In the genomic region with DNA sequence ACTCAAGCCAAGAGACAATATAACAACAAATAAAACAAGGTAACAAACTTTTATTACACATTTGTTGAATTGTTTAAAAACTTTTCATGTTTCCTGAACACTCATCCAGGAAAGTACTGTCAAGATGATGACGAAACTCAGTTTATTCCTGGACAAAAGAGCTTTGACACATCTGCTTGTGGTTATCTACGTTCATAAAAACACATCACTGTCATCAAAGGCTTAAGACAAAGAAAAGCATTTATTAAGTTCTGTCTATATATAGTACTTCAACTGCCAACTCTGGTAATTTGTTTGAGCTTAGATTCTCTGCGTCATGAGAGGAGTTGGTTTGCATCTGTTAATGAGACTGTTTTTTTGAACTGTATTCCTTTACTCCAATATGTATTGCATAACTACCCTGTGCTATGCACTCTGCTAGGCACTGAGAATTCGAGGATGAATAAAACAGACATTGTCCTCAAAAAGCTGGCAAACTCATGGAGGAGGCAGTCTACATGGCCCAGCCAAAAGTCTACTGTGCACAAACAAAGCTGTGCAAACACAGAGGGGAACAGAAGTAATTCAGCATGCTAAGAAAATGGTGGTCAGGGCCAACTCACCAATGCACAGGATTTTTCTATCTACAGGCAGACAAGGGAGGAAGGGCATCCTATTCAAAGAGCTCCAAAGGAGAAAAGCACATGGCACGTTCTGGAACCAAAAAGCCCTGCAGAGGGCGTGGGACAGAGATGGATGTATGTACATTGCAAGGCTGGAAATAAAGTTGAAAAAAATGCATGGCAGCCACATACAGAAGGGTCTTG, we compare ENCODE assay signal across 1 cellular context.
TF ChIP-seq lines count a peak whose summit lies in the region.

No MANE protein-coding gene starts in this region.

TF ChIP-seq in WTC11, 78 proteins besides CTCF, POLR2A, EP300 and RAD21 (continued from another document):
- TF ChIP-seq, protein P1, sequence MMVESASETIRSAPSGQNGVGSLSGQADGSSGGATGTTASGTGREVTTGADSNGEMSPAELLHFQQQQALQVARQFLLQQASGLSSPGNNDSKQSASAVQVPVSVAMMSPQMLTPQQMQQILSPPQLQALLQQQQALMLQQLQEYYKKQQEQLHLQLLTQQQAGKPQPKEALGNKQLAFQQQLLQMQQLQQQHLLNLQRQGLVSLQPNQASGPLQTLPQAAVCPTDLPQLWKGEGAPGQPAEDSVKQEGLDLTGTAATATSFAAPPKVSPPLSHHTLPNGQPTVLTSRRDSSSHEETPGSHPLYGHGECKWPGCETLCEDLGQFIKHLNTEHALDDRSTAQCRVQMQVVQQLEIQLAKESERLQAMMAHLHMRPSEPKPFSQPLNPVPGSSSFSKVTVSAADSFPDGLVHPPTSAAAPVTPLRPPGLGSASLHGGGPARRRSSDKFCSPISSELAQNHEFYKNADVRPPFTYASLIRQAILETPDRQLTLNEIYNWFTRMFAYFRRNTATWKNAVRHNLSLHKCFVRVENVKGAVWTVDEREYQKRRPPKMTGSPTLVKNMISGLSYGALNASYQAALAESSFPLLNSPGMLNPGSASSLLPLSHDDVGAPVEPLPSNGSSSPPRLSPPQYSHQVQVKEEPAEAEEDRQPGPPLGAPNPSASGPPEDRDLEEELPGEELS (CRISPR knock-in tag; IDR thresholded peaks at IDR 0.05), result no peak
- no peak for TF ChIP-seq SP1 (CRISPR knock-in tag; conservative IDR thresholded peaks at IDR 0.05)
- TF ChIP-seq ZNF219 (CRISPR knock-in tag; IDR thresholded peaks at IDR 0.05; ENCODE audit: borderline replicate concordance), result no peak
- TF ChIP-seq, protein P2, sequence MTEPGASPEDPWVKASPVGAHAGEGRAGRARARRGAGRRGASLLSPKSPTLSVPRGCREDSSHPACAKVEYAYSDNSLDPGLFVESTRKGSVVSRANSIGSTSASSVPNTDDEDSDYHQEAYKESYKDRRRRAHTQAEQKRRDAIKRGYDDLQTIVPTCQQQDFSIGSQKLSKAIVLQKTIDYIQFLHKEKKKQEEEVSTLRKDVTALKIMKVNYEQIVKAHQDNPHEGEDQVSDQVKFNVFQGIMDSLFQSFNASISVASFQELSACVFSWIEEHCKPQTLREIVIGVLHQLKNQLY (CRISPR knock-in tag; IDR thresholded peaks at IDR 0.05), result no peak
- TF ChIP-seq SMAD3 (CRISPR knock-in tag; IDR thresholded peaks at IDR 0.05; ENCODE audit: borderline replicate concordance), result no peak
- TF ChIP-seq, protein P3, sequence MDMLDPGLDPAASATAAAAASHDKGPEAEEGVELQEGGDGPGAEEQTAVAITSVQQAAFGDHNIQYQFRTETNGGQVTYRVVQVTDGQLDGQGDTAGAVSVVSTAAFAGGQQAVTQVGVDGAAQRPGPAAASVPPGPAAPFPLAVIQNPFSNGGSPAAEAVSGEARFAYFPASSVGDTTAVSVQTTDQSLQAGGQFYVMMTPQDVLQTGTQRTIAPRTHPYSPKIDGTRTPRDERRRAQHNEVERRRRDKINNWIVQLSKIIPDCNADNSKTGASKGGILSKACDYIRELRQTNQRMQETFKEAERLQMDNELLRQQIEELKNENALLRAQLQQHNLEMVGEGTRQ (CRISPR knock-in tag; IDR thresholded peaks at IDR 0.05), result no peak
- TF ChIP-seq TEAD4 (CRISPR knock-in tag; IDR thresholded peaks at IDR 0.05), result no peak
- TF ChIP-seq, protein P4, sequence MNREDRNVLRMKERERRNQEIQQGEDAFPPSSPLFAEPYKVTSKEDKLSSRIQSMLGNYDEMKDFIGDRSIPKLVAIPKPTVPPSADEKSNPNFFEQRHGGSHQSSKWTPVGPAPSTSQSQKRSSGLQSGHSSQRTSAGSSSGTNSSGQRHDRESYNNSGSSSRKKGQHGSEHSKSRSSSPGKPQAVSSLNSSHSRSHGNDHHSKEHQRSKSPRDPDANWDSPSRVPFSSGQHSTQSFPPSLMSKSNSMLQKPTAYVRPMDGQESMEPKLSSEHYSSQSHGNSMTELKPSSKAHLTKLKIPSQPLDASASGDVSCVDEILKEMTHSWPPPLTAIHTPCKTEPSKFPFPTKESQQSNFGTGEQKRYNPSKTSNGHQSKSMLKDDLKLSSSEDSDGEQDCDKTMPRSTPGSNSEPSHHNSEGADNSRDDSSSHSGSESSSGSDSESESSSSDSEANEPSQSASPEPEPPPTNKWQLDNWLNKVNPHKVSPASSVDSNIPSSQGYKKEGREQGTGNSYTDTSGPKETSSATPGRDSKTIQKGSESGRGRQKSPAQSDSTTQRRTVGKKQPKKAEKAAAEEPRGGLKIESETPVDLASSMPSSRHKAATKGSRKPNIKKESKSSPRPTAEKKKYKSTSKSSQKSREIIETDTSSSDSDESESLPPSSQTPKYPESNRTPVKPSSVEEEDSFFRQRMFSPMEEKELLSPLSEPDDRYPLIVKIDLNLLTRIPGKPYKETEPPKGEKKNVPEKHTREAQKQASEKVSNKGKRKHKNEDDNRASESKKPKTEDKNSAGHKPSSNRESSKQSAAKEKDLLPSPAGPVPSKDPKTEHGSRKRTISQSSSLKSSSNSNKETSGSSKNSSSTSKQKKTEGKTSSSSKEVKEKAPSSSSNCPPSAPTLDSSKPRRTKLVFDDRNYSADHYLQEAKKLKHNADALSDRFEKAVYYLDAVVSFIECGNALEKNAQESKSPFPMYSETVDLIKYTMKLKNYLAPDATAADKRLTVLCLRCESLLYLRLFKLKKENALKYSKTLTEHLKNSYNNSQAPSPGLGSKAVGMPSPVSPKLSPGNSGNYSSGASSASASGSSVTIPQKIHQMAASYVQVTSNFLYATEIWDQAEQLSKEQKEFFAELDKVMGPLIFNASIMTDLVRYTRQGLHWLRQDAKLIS (CRISPR knock-in tag; IDR thresholded peaks at IDR 0.05; ENCODE audit: borderline replicate concordance), result no peak
- TF ChIP-seq, protein P5, sequence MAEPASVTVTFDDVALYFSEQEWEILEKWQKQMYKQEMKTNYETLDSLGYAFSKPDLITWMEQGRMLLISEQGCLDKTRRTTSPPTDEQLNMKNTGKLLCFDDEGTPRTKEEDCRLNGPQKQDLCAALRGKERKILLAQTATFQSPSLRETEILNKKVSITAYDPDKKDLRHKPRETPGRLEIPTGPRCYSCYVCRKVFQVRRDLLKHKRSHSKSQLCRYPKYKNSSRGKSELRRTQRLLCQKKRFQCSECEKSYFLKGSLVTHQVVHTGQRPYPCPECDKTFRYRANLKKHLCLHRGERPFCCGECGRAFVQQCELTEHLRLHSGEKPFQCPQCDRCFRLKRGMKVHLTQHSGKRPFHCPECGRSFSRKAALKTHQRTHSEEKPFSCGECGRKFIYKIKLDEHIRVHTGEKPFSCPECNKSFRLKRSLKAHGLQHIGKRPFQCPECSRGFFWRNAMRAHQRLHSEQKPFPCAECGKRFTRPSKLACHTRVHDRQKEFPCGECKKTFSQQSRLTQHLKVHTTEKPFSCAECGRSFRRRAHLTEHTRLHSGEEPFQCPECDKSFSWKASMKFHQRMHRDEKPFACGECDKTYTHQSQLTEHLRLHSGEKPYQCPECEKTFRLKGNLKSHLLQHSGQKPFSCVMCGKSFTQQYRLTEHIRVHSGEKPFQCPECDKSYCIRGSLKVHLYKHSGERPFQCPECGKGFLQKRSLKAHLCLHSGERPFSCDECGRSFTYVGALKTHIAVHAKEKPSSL (CRISPR knock-in tag; conservative IDR thresholded peaks at IDR 0.05), result no peak
- TF ChIP-seq, protein P6, sequence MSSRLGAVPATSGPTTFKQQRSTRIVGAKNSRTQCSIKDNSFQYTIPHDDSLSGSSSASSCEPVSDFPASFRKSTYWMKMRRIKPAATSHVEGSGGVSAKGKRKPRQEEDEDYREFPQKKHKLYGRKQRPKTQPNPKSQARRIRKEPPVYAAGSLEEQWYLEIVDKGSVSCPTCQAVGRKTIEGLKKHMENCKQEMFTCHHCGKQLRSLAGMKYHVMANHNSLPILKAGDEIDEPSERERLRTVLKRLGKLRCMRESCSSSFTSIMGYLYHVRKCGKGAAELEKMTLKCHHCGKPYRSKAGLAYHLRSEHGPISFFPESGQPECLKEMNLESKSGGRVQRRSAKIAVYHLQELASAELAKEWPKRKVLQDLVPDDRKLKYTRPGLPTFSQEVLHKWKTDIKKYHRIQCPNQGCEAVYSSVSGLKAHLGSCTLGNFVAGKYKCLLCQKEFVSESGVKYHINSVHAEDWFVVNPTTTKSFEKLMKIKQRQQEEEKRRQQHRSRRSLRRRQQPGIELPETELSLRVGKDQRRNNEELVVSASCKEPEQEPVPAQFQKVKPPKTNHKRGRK (CRISPR knock-in tag; IDR thresholded peaks at IDR 0.05; ENCODE audit: borderline replicate concordance), result no peak
- TF ChIP-seq PRRX2 (CRISPR knock-in tag; IDR thresholded peaks at IDR 0.05), result no peak
- TF ChIP-seq, protein P7, sequence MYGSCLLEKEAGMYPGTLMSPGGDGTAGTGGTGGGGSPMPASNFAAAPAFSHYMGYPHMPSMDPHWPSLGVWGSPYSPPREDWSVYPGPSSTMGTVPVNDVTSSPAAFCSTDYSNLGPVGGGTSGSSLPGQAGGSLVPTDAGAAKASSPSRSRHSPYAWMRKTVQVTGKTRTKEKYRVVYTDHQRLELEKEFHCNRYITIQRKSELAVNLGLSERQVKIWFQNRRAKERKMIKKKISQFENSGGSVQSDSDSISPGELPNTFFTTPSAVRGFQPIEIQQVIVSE (CRISPR knock-in tag; IDR thresholded peaks at IDR 0.05; ENCODE audit: borderline replicate concordance), result no peak
- TF ChIP-seq CREM (CRISPR knock-in tag; IDR thresholded peaks at IDR 0.05), result no peak
- no peak for TF ChIP-seq ATF1 (CRISPR knock-in tag; IDR thresholded peaks at IDR 0.05)
TF ChIP-seq in WTC11: peak in this region for 0.
